Comparison of ENCODE assay signal across 8 cellular contexts in the genomic region with DNA sequence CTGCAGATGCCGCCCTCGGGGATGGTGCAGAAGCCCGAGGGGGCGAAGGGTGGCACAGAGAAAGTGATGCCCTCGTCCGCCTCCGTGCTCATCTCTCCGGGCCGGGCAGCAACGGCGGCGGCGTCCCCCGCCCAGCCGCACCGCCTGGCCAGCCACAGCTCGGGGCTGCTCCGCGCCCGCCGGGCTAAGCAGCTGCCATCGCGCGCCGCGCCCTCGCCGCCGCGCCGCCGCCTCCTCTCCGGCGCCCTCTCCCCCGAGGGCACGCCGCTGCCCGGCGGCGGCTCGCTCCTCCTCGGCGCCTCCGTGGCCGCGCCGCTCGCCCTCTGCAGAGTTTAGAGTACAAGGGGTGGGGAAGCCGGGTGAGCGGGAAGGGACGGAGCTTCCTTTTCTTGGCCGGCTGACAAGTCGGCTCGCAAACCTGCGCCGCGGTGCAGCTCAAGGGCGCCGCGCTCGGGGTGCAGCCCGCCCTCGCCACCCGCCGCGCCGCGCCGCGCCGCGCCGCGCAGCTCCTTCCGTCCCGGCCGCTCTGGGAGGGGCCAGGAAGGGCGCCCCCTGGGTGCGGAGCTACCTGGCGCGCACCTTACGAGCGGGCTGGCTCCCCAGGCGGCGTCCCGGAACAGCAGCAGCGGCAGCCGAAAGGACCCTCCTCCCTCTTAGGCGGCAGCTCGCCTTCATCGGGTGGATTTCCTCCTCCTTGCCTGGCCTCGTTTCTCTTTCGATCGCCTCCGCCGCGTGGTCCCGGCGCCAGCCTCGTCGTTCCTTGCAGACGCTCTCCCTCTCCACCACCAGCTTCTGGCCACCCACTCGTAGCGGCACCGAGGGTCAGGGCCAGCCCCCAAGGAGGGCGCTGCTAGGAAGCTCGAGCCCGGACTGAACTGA. TPM values are rescaled to one million over a fixed set of nuclear protein-coding genes. Genes with fewer than 3 reads are reported as not detected.
DNase-seq lines count a peak whose midpoint lies in the region; ATAC-seq, FAIRE-seq and TF ChIP-seq lines count a peak whose summit lies in the region.

Gene MAP3K5, minus strand, starts transcription at position 412 of the 879 bp plus-strand sequence. Its CDS starts 320 bp downstream, at position 92.

- ATAC-seq in GM18499 (IDR thresholded peaks at IDR 0.05; ENCODE audit: insufficient read depth, unreplicated experiment): peak; percentile 24
- ATAC-seq in HG02852 (IDR thresholded peaks at IDR 0.05; ENCODE audit: unreplicated experiment): peak; percentile 61
- peak; percentile 73 to 76 for ATAC-seq in gastrocnemius medialis

- TF ChIP-seq POLR2A in gastrocnemius medialis (IDR thresholded peaks at IDR 0.05): peak; percentile 40 to 47

- H2AFZ ChIP-seq in astrocyte (ENCODE audit: low read depth, low read length): peak within 1 kb of the TSS; percentile 99

- H3K27me3 Mint-ChIP-seq in astrocyte (ENCODE audit: low read depth, unreplicated experiment): peaks cover 4% of the 10 kb centered on the region

- H3K36me3 Mint-ChIP-seq in astrocyte (ENCODE audit: low read depth, unreplicated experiment): no peaks in the 10 kb centered on the region

- peak within 1 kb of the TSS; percentile 66 for H3K27ac ChIP-seq in astrocyte (ENCODE audit: low read depth, low read length)
- H3K27ac ChIP-seq in gastrocnemius medialis: peak within 1 kb of the TSS; percentile 89 to 97 (median 93)

- H3K27me3 ChIP-seq in astrocyte (ENCODE audit: insufficient read depth, low read length) (no peaks in the 10 kb centered on the region), gastrocnemius medialis (no peaks in the 10 kb centered on the region)

- H3K36me3 ChIP-seq in astrocyte (ENCODE audit: insufficient read depth, low read length) (no peaks in the 10 kb centered on the region), gastrocnemius medialis (no peaks in the 10 kb centered on the region)

- H3K9me3 ChIP-seq in astrocyte (ENCODE audit: insufficient read depth, low read depth, low read length): no peaks in the 10 kb centered on the region
- H3K9me3 ChIP-seq in gastrocnemius medialis: no peaks in the 10 kb centered on the region

- TF ChIP-seq CTCF in astrocyte (IDR thresholded peaks at IDR 0.05; ENCODE audit: insufficient read depth, low read depth, low read length) (no peak), gastrocnemius medialis (IDR thresholded peaks at IDR 0.05 in 4 of 5, conservative IDR thresholded peaks at IDR 0.05 in 1 of 5) (peak in 4 of 5 experiments; percentile 42 to 65 (median 52))

- H3K4me1 Mint-ChIP-seq in astrocyte (ENCODE audit: low read depth, unreplicated experiment): peaks cover 17% of the 10 kb centered on the region

- peak within 1 kb of the TSS; percentile 83 for H3K27ac Mint-ChIP-seq in astrocyte (ENCODE audit: unreplicated experiment)

- H4K20me1 ChIP-seq in astrocyte (ENCODE audit: insufficient read depth, low read length): no peaks in the 10 kb centered on the region

- peaks cover 30% of the 10 kb centered on the region for H3K79me2 ChIP-seq in astrocyte (ENCODE audit: insufficient read depth, low read length)

- in situ Hi-C loops in gastrocnemius medialis (cut with MboI; ENCODE audit: low sequenced_read_pairs in 4 of 4): loop anchor here (5.0 to 10.0 kb wide), 3 partner anchors 145 to 150 kb away; no protein-coding TSS in a partner anchor

- peak within 1 kb of the TSS; percentile 95 for H3K4me2 ChIP-seq in astrocyte (ENCODE audit: low read length)

- H3K4me3 ChIP-seq in astrocyte (ENCODE audit: insufficient read depth, low read depth, low read length) (peak within 1 kb of the TSS; percentile 83), gastrocnemius medialis (peak within 1 kb of the TSS; percentile 69 to 98 (median 84))

- no peaks in the 10 kb centered on the region for H3K9me3 Mint-ChIP-seq in astrocyte (ENCODE audit: unreplicated experiment)

- intact Hi-C loops in gastrocnemius medialis (cut with DNase I; ENCODE audit: low total_unique reads): loop anchor here (1.0 to 2.0 kb wide), 2 partner anchors 30 to 208 kb away; partner anchors contain the start of gene PEX7

- H3K9ac ChIP-seq in astrocyte (ENCODE audit: low read length): peak within 1 kb of the TSS; percentile 89

- peak; percentile 20 for DNase-seq in NCI-H1436 treated with DMSO at 0.1 percent for 48 hours (lab: John Stamatoyannopoulos, UW)
- DNase-seq in T-helper 22 cell (ENCODE audit: low read depth): peak; percentile 84
- DNase-seq in astrocyte (ENCODE audit: low read depth): peak; percentile 59
- peak in 47 of 51 donors; percentile 10 to 89 (median 64) for DNase-seq in hypothalamus (lab: John Stamatoyannopoulos, UW)
- peak; percentile 74 to 75 for DNase-seq in gastrocnemius medialis
- no peak for DNase-seq in middle frontal gyrus (ENCODE audit: extremely low spot score, low spot score)

- peak within 1 kb of the TSS; percentile 91 for H3K4me3 Mint-ChIP-seq in astrocyte (ENCODE audit: unreplicated experiment)

- H3K4me1 ChIP-seq in astrocyte (ENCODE audit: insufficient read depth, low read length): peaks cover 17% of the 10 kb centered on the region
- H3K4me1 ChIP-seq in gastrocnemius medialis: peaks cover 11 to 31% of the 10 kb centered on the region in 2 donors

- no peak for FAIRE-seq in astrocyte (lab: Jason Lieb, UNC)

RNA-seq across cellular contexts. Expression of gene MAP3K5, which starts in this region (rescaled TPM):
- total RNA-seq in astrocyte (1.7 TPM in 2 replicates), gastrocnemius medialis (10 to 100 TPM in 1 of 4 donors, 1 to 10 TPM in 3; 2.9 to 46.9 (median 4.9) TPM)

Comparison
In these comparisons a context has a peak if more than half of its experiments do, and no peak if none do; other contexts are left out.
1. ATAC-seq: peak in every context shown above with its lines; median percentile 74 in gastrocnemius medialis; 61 in HG02852; 24 in GM18499.